Comparison of ENCODE assay signal across 11 cellular contexts in the genomic region with DNA sequence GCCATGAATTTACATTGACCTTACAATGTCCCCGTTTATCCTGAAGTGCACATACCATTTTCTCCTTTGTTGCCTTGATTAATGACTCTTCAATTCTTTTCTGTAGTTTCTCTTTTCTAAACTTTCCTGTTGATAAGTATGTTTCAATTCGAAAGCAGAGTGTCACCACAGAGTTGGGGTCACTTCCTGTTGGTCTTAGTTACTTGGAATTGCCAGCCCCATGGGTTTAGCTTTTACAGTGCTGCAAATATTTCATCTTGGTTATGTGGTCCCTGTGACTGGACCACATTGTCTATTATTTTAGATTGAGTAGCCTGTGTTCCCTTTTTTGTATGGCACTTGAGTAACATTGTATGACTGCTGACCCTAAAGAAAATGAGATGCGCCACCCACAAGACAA.
DNase-seq lines count a peak whose midpoint lies in the region; ATAC-seq, FAIRE-seq and TF ChIP-seq lines count a peak whose summit lies in the region.
"Had no signal": no experiment of that assay in that cellular context is flagged by ENCODE, and none has a peak within 500 bp of the region (broad histone marks: within the 10 kb centered on the region; RNA-seq: fewer than 3 reads in every experiment).

No MANE protein-coding gene starts in this region.

- H3K4me3 Mint-ChIP-seq in WTC11, result no peak overlapping the region
- H3K4me3 Mint-ChIP-seq in activated CD4-positive, alpha-beta T cell treated with anti-CD3 and anti-CD28 coated beads, Interleukin-2, amount 10 ng/mL, durations not matched to agents 7 days and 5 days, result no peak overlapping the region
- H3K4me3 Mint-ChIP-seq: memory B cell had no signal

- TF ChIP-seq CTCF in parathyroid adenoma (IDR thresholded peaks at IDR 0.05), result no peak
- no peak for TF ChIP-seq CTCF in WTC11 (IDR thresholded peaks at IDR 0.05)

- no peaks in the 10 kb centered on the region for H3K36me3 ChIP-seq in parathyroid adenoma (ENCODE audit: control insufficient read depth, insufficient read depth, low read length)

- H3K9me3 Mint-ChIP-seq in WTC11, result no peaks in the 10 kb centered on the region
- H3K9me3 Mint-ChIP-seq in activated CD4-positive, alpha-beta T cell treated with anti-CD3 and anti-CD28 coated beads, Interleukin-2, amount 10 ng/mL, durations not matched to agents 7 days and 5 days, result no peaks in the 10 kb centered on the region

- peak overlapping the region; percentile 14 for H2AFZ ChIP-seq in parathyroid adenoma

- H3K36me3 Mint-ChIP-seq in WTC11, result no peaks in the 10 kb centered on the region
- H3K36me3 Mint-ChIP-seq in activated CD4-positive, alpha-beta T cell treated with anti-CD3 and anti-CD28 coated beads, Interleukin-2, amount 10 ng/mL, durations not matched to agents 7 days and 5 days (ENCODE audit: low read depth), result no peaks in the 10 kb centered on the region
- H3K36me3 Mint-ChIP-seq: memory B cell had no signal

- no peak overlapping the region for H3K27ac Mint-ChIP-seq in WTC11
- no peak overlapping the region for H3K27ac Mint-ChIP-seq in activated CD4-positive, alpha-beta T cell treated with anti-CD3 and anti-CD28 coated beads, Interleukin-2, amount 10 ng/mL, durations not matched to agents 7 days and 5 days
- H3K27ac Mint-ChIP-seq: memory B cell had no signal

- H3K4me1 Mint-ChIP-seq in WTC11, result peaks cover 4% of the 10 kb centered on the region
- H3K4me1 Mint-ChIP-seq in activated CD4-positive, alpha-beta T cell treated with anti-CD3 and anti-CD28 coated beads, Interleukin-2, amount 10 ng/mL, durations not matched to agents 7 days and 5 days, result no peaks in the 10 kb centered on the region

- DNase-seq in GM19239 (ENCODE audit: insufficient read length, low spot score) (no peak), WTC11 (ENCODE audit: low spot score) (no peak), pons (ENCODE audit: low spot score) (no peak)
- no peak for DNase-seq in activated CD4-positive, alpha-beta T cell treated with anti-CD3 and anti-CD28 coated beads, Interleukin-2, amount 10 ng/mL, durations not matched to agents 7 days and 5 days
- DNase-seq: Calu3, NCI-H1048 had no signal

- POLR2A ChIA-PET in WTC11 (lab: Charles Lee), result no interaction called here
- POLR2A ChIA-PET in activated CD4-positive, alpha-beta T cell treated with anti-CD3 and anti-CD28 coated beads, Interleukin-2, amount 10 ng/mL, durations not matched to agents 7 days and 5 days (lab: Charles Lee), result no interaction called here

- ATAC-seq in HG02852 (IDR thresholded peaks at IDR 0.05; ENCODE audit: unreplicated experiment) (peak; percentile 77), HG03565 (IDR thresholded peaks at IDR 0.05; ENCODE audit: unreplicated experiment) (peak; percentile 81), WTC11 (no peak)

- no peaks in the 10 kb centered on the region for H3K9me3 ChIP-seq in parathyroid adenoma (ENCODE audit: control insufficient read depth, low read length)

- no peak overlapping the region for H3K4me3 ChIP-seq in parathyroid adenoma (ENCODE audit: low read depth, low read length)

- H3K27ac ChIP-seq in parathyroid adenoma, result no peak overlapping the region

- FAIRE-seq in GM19239 (lab: Jason Lieb, UNC), result peak; percentile 60
- FAIRE-seq: endothelial cell of umbilical vein had no signal

- no peaks in the 10 kb centered on the region for H3K27me3 Mint-ChIP-seq in WTC11 (ENCODE audit: low read depth)
- no peaks in the 10 kb centered on the region for H3K27me3 Mint-ChIP-seq in activated CD4-positive, alpha-beta T cell treated with anti-CD3 and anti-CD28 coated beads, Interleukin-2, amount 10 ng/mL, durations not matched to agents 7 days and 5 days

- no peak overlapping the region for H3K4me2 ChIP-seq in parathyroid adenoma (ENCODE audit: low read length)

- H3K4me1 ChIP-seq in parathyroid adenoma, result no peaks in the 10 kb centered on the region

- no peaks in the 10 kb centered on the region for H3K79me2 ChIP-seq in parathyroid adenoma

- no peaks in the 10 kb centered on the region for H3K27me3 ChIP-seq in parathyroid adenoma (ENCODE audit: control insufficient read depth, insufficient read depth, low read length)

- no peak overlapping the region for H3K9ac ChIP-seq in parathyroid adenoma

- CTCF ChIA-PET in WTC11 (lab: Charles Lee), result interaction anchor here (0.7 kb wide), 1 partner anchor 491 kb away, joined by 3 read pairs; no protein-coding TSS in a partner anchor
- CTCF ChIA-PET in activated CD4-positive, alpha-beta T cell treated with anti-CD3 and anti-CD28 coated beads, Interleukin-2, amount 10 ng/mL, durations not matched to agents 7 days and 5 days (lab: Charles Lee), result no interaction called here

TF ChIP-seq in WTC11, 78 proteins besides CTCF, POLR2A, EP300 and RAD21:
- TF ChIP-seq, protein P1, sequence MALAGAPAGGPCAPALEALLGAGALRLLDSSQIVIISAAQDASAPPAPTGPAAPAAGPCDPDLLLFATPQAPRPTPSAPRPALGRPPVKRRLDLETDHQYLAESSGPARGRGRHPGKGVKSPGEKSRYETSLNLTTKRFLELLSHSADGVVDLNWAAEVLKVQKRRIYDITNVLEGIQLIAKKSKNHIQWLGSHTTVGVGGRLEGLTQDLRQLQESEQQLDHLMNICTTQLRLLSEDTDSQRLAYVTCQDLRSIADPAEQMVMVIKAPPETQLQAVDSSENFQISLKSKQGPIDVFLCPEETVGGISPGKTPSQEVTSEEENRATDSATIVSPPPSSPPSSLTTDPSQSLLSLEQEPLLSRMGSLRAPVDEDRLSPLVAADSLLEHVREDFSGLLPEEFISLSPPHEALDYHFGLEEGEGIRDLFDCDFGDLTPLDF (CRISPR knock-in tag; IDR thresholded peaks at IDR 0.05), result no peak
- TF ChIP-seq, protein P2, sequence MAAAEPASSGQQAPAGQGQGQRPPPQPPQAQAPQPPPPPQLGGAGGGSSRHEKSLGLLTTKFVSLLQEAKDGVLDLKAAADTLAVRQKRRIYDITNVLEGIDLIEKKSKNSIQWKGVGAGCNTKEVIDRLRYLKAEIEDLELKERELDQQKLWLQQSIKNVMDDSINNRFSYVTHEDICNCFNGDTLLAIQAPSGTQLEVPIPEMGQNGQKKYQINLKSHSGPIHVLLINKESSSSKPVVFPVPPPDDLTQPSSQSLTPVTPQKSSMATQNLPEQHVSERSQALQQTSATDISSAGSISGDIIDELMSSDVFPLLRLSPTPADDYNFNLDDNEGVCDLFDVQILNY (CRISPR knock-in tag; IDR thresholded peaks at IDR 0.05), result no peak
- no peak for TF ChIP-seq GABPB1 (CRISPR knock-in tag; IDR thresholded peaks at IDR 0.05)
- no peak for TF ChIP-seq RORB (CRISPR knock-in tag; IDR thresholded peaks at IDR 0.05)
- TF ChIP-seq CBFB (CRISPR knock-in tag; IDR thresholded peaks at IDR 0.05; ENCODE audit: low read depth), result no peak
- TF ChIP-seq ETV6 (CRISPR knock-in tag; IDR thresholded peaks at IDR 0.05), result no peak
- TF ChIP-seq SMAD3 (CRISPR knock-in tag; IDR thresholded peaks at IDR 0.05; ENCODE audit: borderline replicate concordance), result no peak
- no peak for TF ChIP-seq IRF1 (CRISPR knock-in tag; IDR thresholded peaks at IDR 0.05)
- TF ChIP-seq NR3C1 (CRISPR knock-in tag; conservative IDR thresholded peaks at IDR 0.05; ENCODE audit: low read depth), result no peak
